ENCODE assay signal across 1 cellular context in genomic region chr2:7721413-7721995, GRCh38.
TF ChIP-seq lines count a peak whose summit lies in the region.

No MANE protein-coding gene starts in this region.

TF ChIP-seq in H1, 55 proteins besides CTCF, POLR2A, EP300 and RAD21 (continued from another document):
- TF ChIP-seq NANOG (IDR thresholded peaks at IDR 0.05; ENCODE audit: insufficient read depth, low read depth, low read length, poor library complexity, severe bottlenecking) = no peak
- no peak for TF ChIP-seq EGR1 (IDR thresholded peaks at IDR 0.05; ENCODE audit: borderline replicate concordance, low read depth, low read length)
- no peak for TF ChIP-seq GABPA (IDR thresholded peaks at IDR 0.05; ENCODE audit: borderline replicate concordance, insufficient read depth, low read length)
- TF ChIP-seq ASH2L (IDR thresholded peaks at IDR 0.05; ENCODE audit: low read length) = no peak
- TF ChIP-seq TEAD4 (IDR thresholded peaks at IDR 0.05; ENCODE audit: low read depth, low read length) = no peak
- TF ChIP-seq CBX8 (IDR thresholded peaks at IDR 0.05; ENCODE audit: borderline replicate concordance, low read depth, low read length) = no peak
